9 cellular contexts compared by ENCODE assay signal in the genomic region with DNA sequence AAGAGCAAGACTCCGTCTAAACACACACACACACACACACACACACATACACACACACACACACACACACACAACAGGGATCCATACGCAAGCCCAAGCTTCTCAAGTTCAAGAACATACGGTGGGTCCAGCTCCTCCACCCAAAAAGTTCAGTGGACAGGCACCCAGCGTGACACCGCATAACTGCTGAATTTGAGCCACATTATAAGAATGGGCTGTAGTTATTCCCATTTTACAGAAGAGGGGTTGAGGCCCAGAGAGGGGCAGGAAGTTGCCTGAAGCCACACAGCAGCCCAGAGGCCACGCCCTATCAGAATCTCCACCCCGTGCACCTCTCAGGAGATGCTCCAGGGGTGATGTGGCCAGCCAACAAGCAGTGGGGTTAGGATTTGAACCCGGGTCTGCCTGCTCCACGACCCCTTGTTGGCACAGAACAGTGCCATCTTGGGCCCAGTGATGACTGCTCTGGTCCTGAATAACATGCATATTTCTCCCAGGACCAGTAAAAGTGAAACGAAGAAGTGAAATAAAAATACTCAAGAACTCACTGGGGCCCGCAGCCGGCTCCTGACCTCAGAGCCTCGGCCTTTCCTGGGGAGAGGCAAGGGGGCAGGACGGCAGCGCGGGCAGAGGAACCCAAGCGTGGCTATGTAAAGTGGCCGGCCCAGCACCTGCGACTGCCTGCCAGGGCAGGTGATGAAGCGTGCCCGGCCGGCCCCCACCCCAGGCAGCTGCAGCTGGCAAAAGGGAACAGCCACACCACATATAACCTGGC.
DNase-seq lines count a peak whose midpoint lies in the region; ATAC-seq and TF ChIP-seq lines count a peak whose summit lies in the region.
"Had no signal": no experiment of that assay in that cellular context is flagged by ENCODE, and none has a peak within 500 bp of the region (broad histone marks: within the 10 kb centered on the region; RNA-seq: fewer than 3 reads in every experiment).

No MANE protein-coding gene starts in this region.

- no peak overlapping the region for H3K27ac Mint-ChIP-seq in activated naive CD4-positive, alpha-beta T cell treated with anti-CD3 and anti-CD28 coated beads, Interleukin-2, amount 10 ng/mL, durations not matched to agents 7 days and 5 days
- no peak overlapping the region for H3K27ac Mint-ChIP-seq in activated naive CD4-positive, alpha-beta T cell treated with anti-CD3 and anti-CD28 coated beads for 36 hours
- H3K27ac Mint-ChIP-seq: activated T-cell treated with anti-CD3 and anti-CD28 coated beads, Interleukin-2, amount 50 U/mL, for 24 hours had no signal

- H3K4me1 ChIP-seq in esophagus muscularis mucosa (peaks cover 15 to 27% (median 21%) of the 10 kb centered on the region in 4 donors), tibial nerve (peaks cover 0 to 33% (median 14%) of the 10 kb centered on the region in 4 donors)

- H3K9me3 ChIP-seq in esophagus muscularis mucosa (no peaks in the 10 kb centered on the region), tibial nerve (no peaks in the 10 kb centered on the region)

- no peaks in the 10 kb centered on the region for H3K27me3 ChIP-seq in esophagus muscularis mucosa
- no peaks in the 10 kb centered on the region for H3K27me3 ChIP-seq in tibial nerve

- CTCF ChIA-PET in activated naive CD4-positive, alpha-beta T cell treated with anti-CD3 and anti-CD28 coated beads, Interleukin-2, amount 10 ng/mL, durations not matched to agents 7 days and 5 days (lab: Charles Lee), result no interaction called here
- CTCF ChIA-PET in activated naive CD4-positive, alpha-beta T cell treated with anti-CD3 and anti-CD28 coated beads for 36 hours (lab: Charles Lee), result interaction anchor here (0.9 to 1.8 kb wide), 2 partner anchors 11 to 123 kb away, joined by 3 to 4 read pairs; no protein-coding TSS in a partner anchor

- H3K4me1 Mint-ChIP-seq in activated naive CD4-positive, alpha-beta T cell treated with anti-CD3 and anti-CD28 coated beads, Interleukin-2, amount 10 ng/mL, durations not matched to agents 7 days and 5 days, result peaks cover 80% of the 10 kb centered on the region
- peaks cover 31% of the 10 kb centered on the region for H3K4me1 Mint-ChIP-seq in activated naive CD4-positive, alpha-beta T cell treated with anti-CD3 and anti-CD28 coated beads for 36 hours (ENCODE audit: low read depth)

- DNase-seq in activated naive CD4-positive, alpha-beta T cell treated with anti-CD3 and anti-CD28 coated beads, Interleukin-2, amount 10 ng/mL, durations not matched to agents 7 days and 5 days, result peak; percentile 45
- no peak for DNase-seq in activated naive CD4-positive, alpha-beta T cell treated with anti-CD3 and anti-CD28 coated beads for 36 hours
- DNase-seq in esophagus muscularis mucosa (ENCODE audit: extremely low spot score) (no peak), tibial nerve (ENCODE audit: low spot score in 2 of 2) (no peak), NOMO-1 treated with DMSO at 0.1 percent for 48 hours (lab: John Stamatoyannopoulos, UW; ENCODE audit: unreplicated experiment) (no peak), NCI-H2227 (lab: John Stamatoyannopoulos, UW; ENCODE audit: unreplicated experiment) (no peak), UCSD-AML1 (lab: John Stamatoyannopoulos, UW; ENCODE audit: unreplicated experiment) (no peak)
- DNase-seq: activated T-cell treated with anti-CD3 and anti-CD28 coated beads, Interleukin-2, amount 50 U/mL, for 24 hours had no signal

- no peaks in the 10 kb centered on the region for H3K36me3 ChIP-seq in esophagus muscularis mucosa
- H3K36me3 ChIP-seq in tibial nerve, result no peaks in the 10 kb centered on the region

- H3K27ac ChIP-seq in esophagus muscularis mucosa (replicated peaks in 1 of 4) (peak overlapping the region; percentile 71 to 78 (median 72)), tibial nerve (peak overlapping the region in 3 of 4 donors; percentile 73 to 82 (median 80))

- no peak overlapping the region for H3K4me3 ChIP-seq in esophagus muscularis mucosa
- H3K4me3 ChIP-seq in tibial nerve, result no peak overlapping the region

- TF ChIP-seq EP300 in esophagus muscularis mucosa (IDR thresholded peaks at IDR 0.05) (no peak), tibial nerve (IDR thresholded peaks at IDR 0.05) (no peak)

- no peak overlapping the region for H3K4me3 Mint-ChIP-seq in activated naive CD4-positive, alpha-beta T cell treated with anti-CD3 and anti-CD28 coated beads, Interleukin-2, amount 10 ng/mL, durations not matched to agents 7 days and 5 days
- no peak overlapping the region for H3K4me3 Mint-ChIP-seq in activated naive CD4-positive, alpha-beta T cell treated with anti-CD3 and anti-CD28 coated beads for 36 hours
- H3K4me3 Mint-ChIP-seq: activated T-cell treated with anti-CD3 and anti-CD28 coated beads, Interleukin-2, amount 50 U/mL, for 24 hours had no signal

- ATAC-seq in HG03439 (IDR thresholded peaks at IDR 0.05; ENCODE audit: unreplicated experiment), result peak; percentile 70

- H3K27me3 Mint-ChIP-seq in activated naive CD4-positive, alpha-beta T cell treated with anti-CD3 and anti-CD28 coated beads, Interleukin-2, amount 10 ng/mL, durations not matched to agents 7 days and 5 days, result peaks cover 8% of the 10 kb centered on the region
- H3K27me3 Mint-ChIP-seq in activated naive CD4-positive, alpha-beta T cell treated with anti-CD3 and anti-CD28 coated beads for 36 hours (ENCODE audit: low read depth), result no peaks in the 10 kb centered on the region
- H3K27me3 Mint-ChIP-seq: activated T-cell treated with anti-CD3 and anti-CD28 coated beads, Interleukin-2, amount 50 U/mL, for 24 hours had no signal

- TF ChIP-seq CTCF in esophagus muscularis mucosa (IDR thresholded peaks at IDR 0.05) (no peak), tibial nerve (IDR thresholded peaks at IDR 0.05) (no peak)

- H3K9me3 Mint-ChIP-seq in activated naive CD4-positive, alpha-beta T cell treated with anti-CD3 and anti-CD28 coated beads, Interleukin-2, amount 10 ng/mL, durations not matched to agents 7 days and 5 days, result no peaks in the 10 kb centered on the region
- no peaks in the 10 kb centered on the region for H3K9me3 Mint-ChIP-seq in activated naive CD4-positive, alpha-beta T cell treated with anti-CD3 and anti-CD28 coated beads for 36 hours
- H3K9me3 Mint-ChIP-seq: activated T-cell treated with anti-CD3 and anti-CD28 coated beads, Interleukin-2, amount 50 U/mL, for 24 hours had no signal

- TF ChIP-seq POLR2A in esophagus muscularis mucosa (IDR thresholded peaks at IDR 0.05; ENCODE audit: low read depth) (no peak), tibial nerve (IDR thresholded peaks at IDR 0.05) (no peak)

- 80% methylated on average over 19 of the region's 22 CpGs for WGBS in esophagus muscularis mucosa
- 68% methylated on average over 18 to 19 of the region's 22 CpGs for WGBS in tibial nerve, 2 donors

- H3K36me3 Mint-ChIP-seq in activated naive CD4-positive, alpha-beta T cell treated with anti-CD3 and anti-CD28 coated beads, Interleukin-2, amount 10 ng/mL, durations not matched to agents 7 days and 5 days, result peaks cover 3% of the 10 kb centered on the region
- no peaks in the 10 kb centered on the region for H3K36me3 Mint-ChIP-seq in activated naive CD4-positive, alpha-beta T cell treated with anti-CD3 and anti-CD28 coated beads for 36 hours (ENCODE audit: low read depth)

- intact Hi-C loops in activated naive CD4-positive, alpha-beta T cell treated with anti-CD3 and anti-CD28 coated beads for 36 hours (cut with micrococcal nuclease), result no loop called here
- intact Hi-C loops in esophagus muscularis mucosa (cut with DNase I), result no loop called here
